In the genomic region with DNA sequence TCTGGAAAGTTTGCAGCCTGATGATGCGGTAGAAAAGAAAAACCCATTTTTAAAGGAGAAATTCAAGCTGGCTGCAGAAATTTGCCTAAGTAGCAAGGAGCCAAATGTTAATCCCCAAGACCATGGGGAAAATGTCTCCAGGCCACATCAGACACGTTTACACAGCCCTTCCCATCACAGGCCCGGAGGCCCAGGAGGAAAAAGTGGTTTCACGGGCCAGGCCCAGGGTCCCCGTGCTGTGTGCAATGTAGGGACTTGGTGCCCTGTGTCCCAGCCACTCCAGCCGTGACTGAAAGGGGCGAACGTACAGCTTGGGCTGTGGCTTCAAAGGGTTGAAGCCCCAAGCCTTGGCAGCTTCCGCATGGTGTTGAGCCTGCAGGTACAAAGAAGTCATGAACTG, we compare ENCODE assay signal across 25 cellular contexts. TPM values are rescaled to one million over a fixed set of nuclear protein-coding genes. Genes with fewer than 3 reads are reported as not detected.
DNase-seq lines count a peak whose midpoint lies in the region; ATAC-seq, FAIRE-seq and TF ChIP-seq lines count a peak whose summit lies in the region.
"Had no signal": no experiment of that assay in that cellular context is flagged by ENCODE, and none has a peak within 500 bp of the region (broad histone marks: within the 10 kb centered on the region; RNA-seq: fewer than 3 reads in every experiment).

No MANE protein-coding gene starts in this region.

- in situ Hi-C loops in HepG2 (cut with HindIII; ENCODE audit: extremely low pct_ligation_motif_present, low pct_unique_long_range_greater_than_20kb) (no loop called here), K562 (cut with MboI) (no loop called here)

- no peaks in the 10 kb centered on the region for H3K36me3 Mint-ChIP-seq in activated CD4-positive, alpha-beta T cell treated with anti-CD3 and anti-CD28 coated beads for 36 hours (ENCODE audit: low read depth)
- H3K36me3 Mint-ChIP-seq in T-helper 17 cell (ENCODE audit: low read depth): peaks cover 3% of the 10 kb centered on the region
- H3K36me3 Mint-ChIP-seq: CD14-positive monocyte had no signal

- TF ChIP-seq POLR2A in HepG2 (IDR thresholded peaks at IDR 0.05; ENCODE audit: insufficient read depth in 1 of 2, low read depth in 2 of 2, low read length in 2 of 2): no peak
- no peak for TF ChIP-seq POLR2A in right lobe of liver (IDR thresholded peaks at IDR 0.05)
- no peak for TF ChIP-seq POLR2A in K562 (conservative IDR thresholded peaks at IDR 0.05)

- CTCF ChIA-PET in HepG2 (lab: Yijun Ruan, JAX; ENCODE audit: low intra/inter-chr PET ratio, low total read pairs) (no interaction called here), HEK293 (lab: Yijun Ruan, JAX) (no interaction called here), K562 (lab: Yijun Ruan, JAX; ENCODE audit: low intra/inter-chr PET ratio) (no interaction called here)
- CTCF ChIA-PET in activated CD4-positive, alpha-beta T cell treated with anti-CD3 and anti-CD28 coated beads for 36 hours (lab: Charles Lee): no interaction called here

- 80% methylated on average over 7 of the region's 9 CpGs for WGBS in HepG2 (ENCODE audit: low lambda C conversion rate)
- 82% methylated on average over 8 of the region's 9 CpGs for whole genome bisulfite sequencing in right lobe of liver (ENCODE audit: insufficient coverage, low coverage, low lambda C conversion rate, missing lambda C conversion rate)
- WGBS in K562 (ENCODE audit: insufficient coverage, low coverage, missing lambda C conversion rate): 17% methylated on average over 9 of the region's 9 CpGs

- DNase-seq in HepG2 (ENCODE audit: low spot score): no peak
- DNase-seq in right lobe of liver: no peak
- DNase-seq in K562 (ENCODE audit: extremely low read depth in 1 of 4, low spot score in 3 of 4): no peak
- DNase-seq in activated CD4-positive, CD25-positive, alpha-beta regulatory T cell (lab: John Stamatoyannopoulos, UW): no peak
- DNase-seq in activated CD4-positive, alpha-beta T cell treated with anti-CD3 and anti-CD28 coated beads for 36 hours: no peak
- DNase-seq in T-helper 17 cell: no peak
- DNase-seq: ACHN; BE2C; C1 segment of cervical spinal cord; Calu3; CD4-positive, alpha-beta memory T cell; CD4-positive, CD25-positive, alpha-beta regulatory T cell; CD8-positive, alpha-beta memory T cell; COR-L47; DMS79 treated with DMSO at 0.1 percent for 48 hours; GF-D8 had no signal

- H3K79me2 ChIP-seq in HepG2 (ENCODE audit: insufficient read depth, low read length): no peaks in the 10 kb centered on the region
- H3K79me2 ChIP-seq in K562 (ENCODE audit: control insufficient read depth, insufficient read depth, low read length): no peaks in the 10 kb centered on the region

- H3K9me3 ChIP-seq in HepG2 (ENCODE audit: low read length) (no peaks in the 10 kb centered on the region), right lobe of liver (no peaks in the 10 kb centered on the region), HEK293 (ENCODE audit: control insufficient read depth, insufficient read depth, low read depth, low read length) (no peaks in the 10 kb centered on the region), K562 (replicated peaks; ENCODE audit: control insufficient read depth, insufficient read depth, low read depth, low read length) (no peaks in the 10 kb centered on the region), T-helper 17 cell (ENCODE audit: control insufficient read depth, low read length, poor library complexity, severe bottlenecking) (no peaks in the 10 kb centered on the region)
- H3K9me3 ChIP-seq: BE2C had no signal

- intact Hi-C loops in HepG2 (cut with micrococcal nuclease; ENCODE audit: unreplicated experiment) (no loop called here), right lobe of liver (cut with DNase I) (no loop called here), K562 (cut with micrococcal nuclease) (no loop called here)
- intact Hi-C loops in activated CD4-positive, alpha-beta T cell treated with anti-CD3 and anti-CD28 coated beads for 36 hours (cut with DNase I, micrococcal nuclease): no loop called here

- POLR2A ChIA-PET in HepG2 (lab: Yijun Ruan, JAX): interaction anchor here (2.6 kb wide), 1 partner anchor 8 kb away, joined by 16 read pairs; no protein-coding TSS in a partner anchor
- POLR2A ChIA-PET in HEK293 (lab: Yijun Ruan, JAX): no interaction called here
- POLR2A ChIA-PET in K562 (lab: Yijun Ruan, JAX): no interaction called here
- POLR2A ChIA-PET in activated CD4-positive, alpha-beta T cell treated with anti-CD3 and anti-CD28 coated beads for 36 hours (lab: Charles Lee): no interaction called here

- no peak overlapping the region for H2AFZ ChIP-seq in HepG2 (ENCODE audit: low read length)
- no peak overlapping the region for H2AFZ ChIP-seq in K562 (ENCODE audit: low read depth, low read length)

- no peak overlapping the region for H3K27ac Mint-ChIP-seq in activated CD4-positive, alpha-beta T cell treated with anti-CD3 and anti-CD28 coated beads for 36 hours
- no peak overlapping the region for H3K27ac Mint-ChIP-seq in T-helper 17 cell
- H3K27ac Mint-ChIP-seq: CD4-positive, alpha-beta memory T cell; CD8-positive, alpha-beta memory T cell had no signal

- no peaks in the 10 kb centered on the region for H3K4me1 Mint-ChIP-seq in activated CD4-positive, alpha-beta T cell treated with anti-CD3 and anti-CD28 coated beads for 36 hours
- H3K4me1 Mint-ChIP-seq in T-helper 17 cell: no peaks in the 10 kb centered on the region
- H3K4me1 Mint-ChIP-seq: CD14-positive monocyte; CD4-positive, alpha-beta memory T cell; CD4-positive, CD25-positive, alpha-beta regulatory T cell; CD8-positive, alpha-beta memory T cell had no signal

- no peaks in the 10 kb centered on the region for H3K9me1 ChIP-seq in K562 (ENCODE audit: control insufficient read depth, insufficient read depth, low read length)

- H3K27me3 Mint-ChIP-seq in activated CD4-positive, alpha-beta T cell treated with anti-CD3 and anti-CD28 coated beads for 36 hours: peaks cover 2% of the 10 kb centered on the region
- peaks cover 9% of the 10 kb centered on the region for H3K27me3 Mint-ChIP-seq in T-helper 17 cell

- ATAC-seq in HepG2 (no peak), right lobe of liver (no peak), K562 (no peak), T-helper 17 cell (no peak)
- no peak for ATAC-seq in activated CD4-positive, alpha-beta T cell treated with anti-CD3 and anti-CD28 coated beads for 36 hours

- no peaks in the 10 kb centered on the region; a peak in 1 of 5 replicates for H3K27me3 ChIP-seq in HepG2 (ENCODE audit: control insufficient read depth in 1 of 2, insufficient read depth in 2 of 2, low read length in 2 of 2)
- no peaks in the 10 kb centered on the region for H3K27me3 ChIP-seq in right lobe of liver
- H3K27me3 ChIP-seq in K562 (ENCODE audit: control insufficient read depth in 2 of 2, insufficient read depth in 2 of 2, low read length in 2 of 2): no peaks in the 10 kb centered on the region; a peak in 2 of 5 replicates
- H3K27me3 ChIP-seq: BE2C, BLaER1 had no signal

- no peak for TF ChIP-seq EP300 in HepG2 (IDR thresholded peaks at IDR 0.05; ENCODE audit: low read depth in 2 of 2, low read length in 2 of 2)
- TF ChIP-seq EP300 in HepG2 (CRISPR knock-in tag; IDR thresholded peaks at IDR 0.05; ENCODE audit: borderline replicate concordance): no peak
- TF ChIP-seq EP300 in K562 (IDR thresholded peaks at IDR 0.05; ENCODE audit: low read length): no peak

- TF ChIP-seq CTCF in HepG2 (CRISPR knock-in tag; IDR thresholded peaks at IDR 0.05) (no peak), right lobe of liver (IDR thresholded peaks at IDR 0.05) (no peak), HEK293 (tag by site-specific recombination; IDR thresholded peaks at IDR 0.05) (no peak), K562 (IDR thresholded peaks at IDR 0.05 in 2 of 3, conservative IDR thresholded peaks at IDR 0.05 in 1 of 3; ENCODE audit: insufficient read depth in 2 of 3, low read depth in 1 of 3, low read length in 3 of 3) (no peak)

- TF ChIP-seq RAD21 in HepG2 (CRISPR knock-in tag; IDR thresholded peaks at IDR 0.05) (no peak), K562 (CRISPR knock-in tag; conservative IDR thresholded peaks at IDR 0.05 in 1 of 2, IDR thresholded peaks at IDR 0.05 in 1 of 2) (no peak)

- H3K9me3 Mint-ChIP-seq in activated CD4-positive, alpha-beta T cell treated with anti-CD3 and anti-CD28 coated beads for 36 hours (ENCODE audit: low read depth): peaks cover 10% of the 10 kb centered on the region

- no peak overlapping the region for H3K27ac ChIP-seq in HepG2 (ENCODE audit: extremely low read length, insufficient read depth, low read length)
- H3K27ac ChIP-seq in right lobe of liver: peak overlapping the region in 1 of 3 donors; percentile 68
- no peak overlapping the region for H3K27ac ChIP-seq in HEK293 (ENCODE audit: extremely low read depth, low read depth, low read length)
- H3K27ac ChIP-seq in K562 (ENCODE audit: extremely low read depth, low read depth, low read length): no peak overlapping the region
- H3K27ac ChIP-seq: 22Rv1, BLaER1 had no signal

- H3K4me2 ChIP-seq in HepG2 (ENCODE audit: low read depth, low read length) (0 out of 2 replicates have a peak overlapping the region, but pooled peaks have one; percentile 18), K562 (ENCODE audit: insufficient read depth, low read length) (no peak overlapping the region)
- H3K4me2 ChIP-seq: BLaER1 had no signal

- no peak for FAIRE-seq in HepG2 (lab: Jason Lieb, UNC)
- FAIRE-seq in K562 (lab: Jason Lieb, UNC): no peak
- FAIRE-seq: D721Med, G401.6, GM12891, GM19239 had no signal

- no peak overlapping the region for H3K4me3 Mint-ChIP-seq in activated CD4-positive, alpha-beta T cell treated with anti-CD3 and anti-CD28 coated beads for 36 hours
- no peak overlapping the region for H3K4me3 Mint-ChIP-seq in T-helper 17 cell
- H3K4me3 Mint-ChIP-seq: CD14-positive monocyte; CD4-positive, alpha-beta memory T cell; CD4-positive, CD25-positive, alpha-beta regulatory T cell; CD8-positive, alpha-beta memory T cell had no signal

- H3K36me3 ChIP-seq in HepG2 (replicated peaks in 1 of 2; ENCODE audit: control insufficient read depth in 1 of 2, insufficient read depth in 2 of 2, low read length in 2 of 2): no peaks in the 10 kb centered on the region
- no peaks in the 10 kb centered on the region for H3K36me3 ChIP-seq in right lobe of liver
- H3K36me3 ChIP-seq in HEK293 (ENCODE audit: control insufficient read depth in 2 of 2, insufficient read depth in 1 of 2, low read length in 2 of 2): no peaks in the 10 kb centered on the region
- no peaks in the 10 kb centered on the region for H3K36me3 ChIP-seq in K562 (ENCODE audit: control insufficient read depth, insufficient read depth, low read length)
- H3K36me3 ChIP-seq: BE2C, BLaER1 had no signal

- BruUV-seq in HepG2 (replicated peaks; lab: Mats Ljungman, UMichigan) (no TSS peak), K562 (replicated peaks; lab: Mats Ljungman, UMichigan) (no TSS peak)

- H3K4me1 ChIP-seq in HepG2 (ENCODE audit: insufficient read depth, low read length): peaks cover 28% of the 10 kb centered on the region
- H3K4me1 ChIP-seq in right lobe of liver: peaks cover 0 to 21% (median 5%) of the 10 kb centered on the region in 4 donors
- no peaks in the 10 kb centered on the region for H3K4me1 ChIP-seq in HEK293 (ENCODE audit: control insufficient read depth, insufficient read depth, low read length)
- no peaks in the 10 kb centered on the region for H3K4me1 ChIP-seq in K562 (replicated peaks in 1 of 2; ENCODE audit: control insufficient read depth in 2 of 2, insufficient read depth in 2 of 2, low read length in 2 of 2)
- H3K4me1 ChIP-seq: BE2C, BLaER1 had no signal

- H3K4me3 ChIP-seq in HepG2 (replicated peaks in 1 of 3; ENCODE audit: insufficient read depth in 1 of 3, low read depth in 2 of 3, low read length in 3 of 3) (no peak overlapping the region), right lobe of liver (no peak overlapping the region), HEK293 (ENCODE audit: low read depth, low read length) (no peak overlapping the region), K562 (no peak overlapping the region)
- H3K4me3 ChIP-seq: BLaER1 had no signal

- H4K20me1 ChIP-seq in HepG2 (ENCODE audit: insufficient read depth, low read length): no peaks in the 10 kb centered on the region
- H4K20me1 ChIP-seq in K562 (replicated peaks; ENCODE audit: control insufficient read depth, insufficient read depth, low read length): no peaks in the 10 kb centered on the region
- H4K20me1 ChIP-seq: BLaER1 had no signal

- H3K9ac ChIP-seq in HepG2 (ENCODE audit: insufficient read depth, low read depth, low read length): no peak overlapping the region
- H3K9ac ChIP-seq in K562 (ENCODE audit: insufficient read depth in 1 of 2, low read depth in 2 of 2, low read length in 2 of 2): no peak overlapping the region
- H3K9ac ChIP-seq: BLaER1 had no signal

RNA-seq across cellular contexts. Expression of a gene that starts 35.9 kb away (rescaled TPM):
- 12.7 and 14.2 TPM in 2 replicates for total RNA-seq in HepG2 (2016; rRNA removed; fragmentation: Illumina TruSeq; extraction: Trizol)
- total RNA-seq in HepG2 (2016; cell fraction: cytosol; rRNA removed; fragmentation: Illumina TruSeq; extraction: Trizol; ENCODE audit: low read depth): 3.0 and 3.1 TPM in 2 replicates
- 13.5 and 18.6 TPM in 2 replicates for total RNA-seq in HepG2 (2016; cell fraction: insoluble cytoplasmic fraction; rRNA removed; fragmentation: Illumina TruSeq; extraction: Trizol)
- 9.4 and 10.1 TPM in 2 replicates for total RNA-seq in HepG2 (2016; cell fraction: membrane; rRNA removed; fragmentation: Illumina TruSeq; extraction: Trizol)
- 8.8 and 9.3 TPM in 2 replicates for total RNA-seq in HepG2 (2016; cell fraction: nucleus; rRNA removed; fragmentation: Illumina TruSeq; extraction: Trizol)
- 4.2 and 4.5 TPM in 2 replicates for polyA plus RNA-seq in HepG2 (2011; rRNA removed)
- polyA plus RNA-seq in HepG2 (2011; cell fraction: cytosol; rRNA removed): 2.2 and 4.3 TPM in 2 replicates
- polyA plus RNA-seq in HepG2 (2011; cell fraction: nucleus; rRNA removed): 2.8 and 3.3 TPM in 2 replicates
- polyA plus RNA-seq in HepG2 (2012): 6.0 and 6.4 TPM in 2 replicates
- 1.1 and 1.4 TPM in 2 replicates for polyA plus RNA-seq in HepG2 (2016; cell fraction: cytosol; fragmentation: Illumina TruSeq; extraction: Trizol; ENCODE audit: low read depth)
- 7.3 and 8.2 TPM in 2 replicates for polyA plus RNA-seq in HepG2 (2016; cell fraction: insoluble cytoplasmic fraction; fragmentation: Illumina TruSeq; extraction: Trizol; ENCODE audit: low read depth)
- polyA plus RNA-seq in HepG2 (2016; cell fraction: membrane; fragmentation: Illumina TruSeq; extraction: Trizol; ENCODE audit: low read depth): 3.4 TPM in 2 replicates
- 6.6 and 8.4 TPM in 2 replicates for polyA plus RNA-seq in HepG2 (2016; cell fraction: nucleus; fragmentation: Illumina TruSeq; extraction: Trizol; ENCODE audit: insufficient read depth, low read depth)
- 4.3 and 4.4 TPM in 2 replicates for polyA minus RNA-seq in HepG2 (2011; rRNA and poly(A)+ RNA removed; ENCODE audit: low replicate concordance)
- polyA minus RNA-seq in HepG2 (2011; cell fraction: cytosol; rRNA and poly(A)+ RNA removed): 6.4 and 8.8 TPM in 2 replicates
- 10.3 TPM in 2 replicates for polyA minus RNA-seq in HepG2 (2011; cell fraction: nucleus; rRNA and poly(A)+ RNA removed)
- total RNA-seq in right lobe of liver: 1 to 10 TPM; 2.7 to 5.4 (median 4.6) TPM
- total RNA-seq in K562 (2011; cell fraction: chromatin; rRNA removed; ENCODE audit: low replicate concordance): 24.3 and 45.7 TPM in 2 replicates
- total RNA-seq in K562 (2011; cell fraction: nucleolus; rRNA removed): 18.7 and 22.2 TPM in 2 replicates
- total RNA-seq in K562 (2011; cell fraction: nucleoplasm; rRNA removed): 21.5 and 27.6 TPM in 2 replicates
- total RNA-seq in K562 (2014; rRNA removed): 7.0 and 7.5 TPM in 2 replicates
- 16.6 and 21.7 TPM in 2 replicates for total RNA-seq in K562 (2014; rRNA removed; fragmentation: Illumina TruSeq; extraction: Trizol)
- total RNA-seq in K562 (2015; rRNA removed; fragmentation: Illumina TruSeq; extraction: Trizol): 13.1 and 14.3 TPM in 2 replicates
- 10.0 and 10.6 TPM in 2 replicates for total RNA-seq in K562 (2021)
- 16.5 and 19.9 TPM in 2 replicates for polyA plus RNA-seq in K562 (2011; rRNA removed)
- polyA plus RNA-seq in K562 (2011; cell fraction: cytosol; rRNA removed): 5.5 and 10.6 TPM in 2 replicates
- 9.8 and 12.6 TPM in 2 replicates for polyA plus RNA-seq in K562 (2011; cell fraction: nucleus; rRNA removed)
- polyA plus RNA-seq in K562 (2012): 6.5 and 11.4 TPM in 2 replicates
- 11.0 and 11.7 TPM in 2 replicates for polyA plus RNA-seq in K562 (2014; fragmentation: Illumina TruSeq; extraction: Trizol)
- 1 to 10 TPM; 6.6 to 6.9 TPM for polyA plus RNA-seq in K562 (2014; fragmentation: Nextera tagmentation; extraction: Ambion mirVana)
- 5.6 and 6.4 TPM in 2 replicates for polyA plus RNA-seq in K562 (2014; rRNA removed)
- 30.8 and 38.6 TPM in 2 replicates for polyA minus RNA-seq in K562 (2011; rRNA and poly(A)+ RNA removed)
- polyA minus RNA-seq in K562 (2011; cell fraction: cytosol; rRNA and poly(A)+ RNA removed): 9.9 and 10.5 TPM in 2 replicates
- 5.8 and 14.1 TPM in 2 replicates for polyA minus RNA-seq in K562 (2011; cell fraction: nucleus; rRNA and poly(A)+ RNA removed)
- total RNA-seq in activated CD4-positive, alpha-beta T cell treated with anti-CD3 and anti-CD28 coated beads for 36 hours: 1 to 10 TPM; 6.4 to 6.7 TPM
- 1 to 10 TPM; 4.9 to 6.0 TPM for total RNA-seq in T-helper 17 cell

RNA-seq across cellular contexts. Expression of a gene that starts 55.8 kb away (rescaled TPM):
- total RNA-seq in HepG2 (2016; rRNA removed; fragmentation: Illumina TruSeq; extraction: Trizol) (0.94 and 1.3 TPM in 2 replicates), right lobe of liver (10 to 100 TPM; 10.4 to 28.5 (median 21.5) TPM), K562 (2014; rRNA removed) (0.27 and 0.45 TPM in 2 replicates), K562 (2014; rRNA removed; fragmentation: Illumina TruSeq; extraction: Trizol) (0.29 and 0.41 TPM in 2 replicates), K562 (2015; rRNA removed; fragmentation: Illumina TruSeq; extraction: Trizol) (0.79 and 1.1 TPM in 2 replicates), K562 (2021) (0.62 and 0.85 TPM in 2 replicates), T-helper 17 cell (10 to 100 TPM; 14.6 to 18.2 TPM)
- 0.26 and 0.30 TPM in 2 replicates for total RNA-seq in HepG2 (2016; cell fraction: cytosol; rRNA removed; fragmentation: Illumina TruSeq; extraction: Trizol; ENCODE audit: low read depth)
- 0.77 and 1.9 TPM in 2 replicates for total RNA-seq in HepG2 (2016; cell fraction: insoluble cytoplasmic fraction; rRNA removed; fragmentation: Illumina TruSeq; extraction: Trizol)
- total RNA-seq in HepG2 (2016; cell fraction: membrane; rRNA removed; fragmentation: Illumina TruSeq; extraction: Trizol): 0.52 and 0.71 TPM in 2 replicates
- total RNA-seq in HepG2 (2016; cell fraction: nucleus; rRNA removed; fragmentation: Illumina TruSeq; extraction: Trizol): 1.2 and 1.8 TPM in 2 replicates
- polyA plus RNA-seq in HepG2 (2011; rRNA removed) (5.1 and 6.7 TPM in 2 replicates), K562 (2011; rRNA removed) (0.26 and 1.0 TPM in 2 replicates), K562 (2014; fragmentation: Illumina TruSeq; extraction: Trizol) (0.22 and 0.33 TPM in 2 replicates), K562 (2014; fragmentation: Nextera tagmentation; extraction: Ambion mirVana) (under 1 TPM in 1 of 2 experiments, not detected in 1; 0.06 TPM), K562 (2014; rRNA removed) (0.34 and 0.45 TPM in 2 replicates)
- polyA plus RNA-seq in HepG2 (2011; cell fraction: cytosol; rRNA removed): 4.6 and 8.5 TPM in 2 replicates
- polyA plus RNA-seq in HepG2 (2011; cell fraction: nucleus; rRNA removed): 2.8 and 3.6 TPM in 2 replicates
- polyA plus RNA-seq in HepG2 (2012): 0.67 and 1.0 TPM in 2 replicates
- 0.28 and 0.40 TPM in 2 replicates for polyA plus RNA-seq in HepG2 (2016; cell fraction: cytosol; fragmentation: Illumina TruSeq; extraction: Trizol; ENCODE audit: low read depth)
- 0.80 and 0.88 TPM in 2 replicates for polyA plus RNA-seq in HepG2 (2016; cell fraction: insoluble cytoplasmic fraction; fragmentation: Illumina TruSeq; extraction: Trizol; ENCODE audit: low read depth)
- polyA plus RNA-seq in HepG2 (2016; cell fraction: membrane; fragmentation: Illumina TruSeq; extraction: Trizol; ENCODE audit: low read depth): 0.98 and 1.1 TPM in 2 replicates
- polyA plus RNA-seq in HepG2 (2016; cell fraction: nucleus; fragmentation: Illumina TruSeq; extraction: Trizol; ENCODE audit: insufficient read depth, low read depth): 2.2 and 5.0 TPM in 2 replicates
- polyA minus RNA-seq in HepG2 (2011; rRNA and poly(A)+ RNA removed; ENCODE audit: low replicate concordance): 6.2 TPM in 1 of 2 replicates, not detected in the other
- polyA minus RNA-seq in HepG2 (2011; cell fraction: cytosol; rRNA and poly(A)+ RNA removed): 2.7 and 3.1 TPM in 2 replicates
- polyA minus RNA-seq in HepG2 (2011; cell fraction: nucleus; rRNA and poly(A)+ RNA removed): 0.37 and 0.90 TPM in 2 replicates
- total RNA-seq in K562 (2011; cell fraction: chromatin; rRNA removed; ENCODE audit: low replicate concordance): not detected in 2 replicates
- total RNA-seq in K562 (2011; cell fraction: nucleolus; rRNA removed): 0.53 and 0.67 TPM in 2 replicates
- 0.69 TPM in 1 of 2 replicates, not detected in the other for total RNA-seq in K562 (2011; cell fraction: nucleoplasm; rRNA removed)
- 0.89 and 1.3 TPM in 2 replicates for polyA plus RNA-seq in K562 (2011; cell fraction: cytosol; rRNA removed)
- 0.58 and 1.1 TPM in 2 replicates for polyA plus RNA-seq in K562 (2011; cell fraction: nucleus; rRNA removed)
- polyA plus RNA-seq in K562 (2012): 1.1 and 16.7 TPM in 2 replicates
- polyA minus RNA-seq in K562 (2011; rRNA and poly(A)+ RNA removed): 0.21 and 0.30 TPM in 2 replicates
- not detected in 2 replicates for polyA minus RNA-seq in K562 (2011; cell fraction: cytosol; rRNA and poly(A)+ RNA removed)
- 0.33 TPM in 1 of 2 replicates, not detected in the other for polyA minus RNA-seq in K562 (2011; cell fraction: nucleus; rRNA and poly(A)+ RNA removed)
- 10 to 100 TPM; 10.3 to 12.4 TPM for total RNA-seq in activated CD4-positive, alpha-beta T cell treated with anti-CD3 and anti-CD28 coated beads for 36 hours
- total RNA-seq: A673 had no signal
